In genomic region chr2:126288362-126288761, GRCh38 we compare ENCODE assay signal across 29 cellular contexts.
"Had no signal": no experiment of that assay in that cellular context is flagged by ENCODE, and none has a peak within 500 bp of the region (broad histone marks: within the 10 kb centered on the region; RNA-seq: fewer than 3 reads in every experiment).

No MANE protein-coding gene starts in this region.

- H3K36me3 ChIP-seq: colonic mucosa, esophagus muscularis mucosa, esophagus squamous epithelium, gastrocnemius medialis, gastroesophageal sphincter, heart left ventricle, heart right ventricle had no signal

- H3K27ac Mint-ChIP-seq: dendritic cell treated with granulocyte-macrophage colony-stimulating factor and Interleukin-4, amounts not matched to agents 40 ng/mL and 50 ng/mL, for 4 days; effector memory CD8-positive, alpha-beta T cell; endodermal cell had no signal

- FAIRE-seq: colon, endometrium, endothelial cell of umbilical vein, frontal cortex had no signal

- H3K27me3 Mint-ChIP-seq: dendritic cell treated with granulocyte-macrophage colony-stimulating factor and Interleukin-4, amounts not matched to agents 40 ng/mL and 50 ng/mL, for 4 days; effector memory CD8-positive, alpha-beta T cell had no signal

- H3K4me3 Mint-ChIP-seq: dendritic cell treated with granulocyte-macrophage colony-stimulating factor and Interleukin-4, amounts not matched to agents 40 ng/mL and 50 ng/mL, for 4 days; effector memory CD8-positive, alpha-beta T cell; endodermal cell had no signal

- H3K9me3 Mint-ChIP-seq: dendritic cell treated with granulocyte-macrophage colony-stimulating factor and Interleukin-4, amounts not matched to agents 40 ng/mL and 50 ng/mL, for 4 days; effector memory CD8-positive, alpha-beta T cell; endodermal cell had no signal

- H3K4me3 ChIP-seq: colonic mucosa, coronary artery, dorsolateral prefrontal cortex, esophagus muscularis mucosa, esophagus squamous epithelium, gastrocnemius medialis, gastroesophageal sphincter, heart left ventricle, heart right ventricle had no signal

- H3K4me1 Mint-ChIP-seq: endodermal cell had no signal

- H3K27me3 ChIP-seq: colonic mucosa, dorsolateral prefrontal cortex, esophagus muscularis mucosa, esophagus squamous epithelium, foreskin keratinocyte, gastrocnemius medialis, gastroesophageal sphincter, heart left ventricle had no signal

- ATAC-seq: effector memory CD8-positive, alpha-beta T cell; esophagus mucosa; foreskin keratinocyte; gastrocnemius medialis; gastroesophageal sphincter; heart left ventricle; heart right ventricle had no signal

- H3K9me3 ChIP-seq: colonic mucosa, esophagus muscularis mucosa, esophagus squamous epithelium, gastrocnemius medialis, gastroesophageal sphincter, heart left ventricle had no signal

- H3K4me1 ChIP-seq: colonic mucosa, esophagus muscularis mucosa, esophagus squamous epithelium, foreskin keratinocyte, gastrocnemius medialis, gastroesophageal sphincter, heart left ventricle, heart right ventricle had no signal

- H3K27ac ChIP-seq: colonic mucosa, coronary artery, dorsolateral prefrontal cortex, epithelial cell of prostate, esophagus muscularis mucosa, esophagus squamous epithelium, foreskin keratinocyte, gastrocnemius medialis, gastroesophageal sphincter, heart left ventricle, heart right ventricle had no signal

- DNase-seq: colonic mucosa; cortex of kidney; dermis blood vessel endothelial cell; dorsolateral prefrontal cortex; effector CD4-positive, alpha-beta T cell; effector CD8-positive, alpha-beta T cell; effector memory CD4-positive, alpha-beta T cell; effector memory CD8-positive, alpha-beta T cell; endodermal cell; erythroblast; esophagus squamous epithelium; foreskin fibroblast; foreskin keratinocyte; foreskin melanocyte; gastrocnemius medialis; glutamatergic neuron; head of caudate nucleus; heart left ventricle; heart right ventricle had no signal
